Comparison of ENCODE assay signal across 1 cellular context in genomic region chr16:79950932-79951719, GRCh38.
TF ChIP-seq lines count a peak whose summit lies in the region.

No MANE protein-coding gene starts in this region.

TF ChIP-seq in K562, 482 proteins besides CTCF, POLR2A, EP300 and RAD21 (continued from another document and continues in another):
- TF ChIP-seq CHAMP1 (IDR thresholded peaks at IDR 0.05) (peak; percentile 60; the same call in 1 of the 2 replicates), ZNF280B (CRISPR knock-in tag; IDR thresholded peaks at IDR 0.05) (no peak), ZNF655 (CRISPR knock-in tag; IDR thresholded peaks at IDR 0.05) (no peak), ARID4B (CRISPR knock-in tag; IDR thresholded peaks at IDR 0.05) (no peak), ZSCAN32 (CRISPR knock-in tag; IDR thresholded peaks at IDR 0.05) (no peak), NFIC (IDR thresholded peaks at IDR 0.05) (no peak), SAP30 (IDR thresholded peaks at IDR 0.05; ENCODE audit: borderline replicate concordance, insufficient read depth, low read depth, low read length, poor library complexity, severe bottlenecking) (no peak), ZNF592 (IDR thresholded peaks at IDR 0.05) (no peak), RFX5 (IDR thresholded peaks at IDR 0.05; ENCODE audit: low read depth, low read length) (no peak), ZNF583 (CRISPR knock-in tag; IDR thresholded peaks at IDR 0.05) (no peak), ZNF165 (CRISPR knock-in tag; IDR thresholded peaks at IDR 0.05; ENCODE audit: borderline replicate concordance) (no peak), ASH1L (IDR thresholded peaks at IDR 0.05; ENCODE audit: borderline replicate concordance, low read depth, partially characterized antibody) (no peak), HDAC2 (IDR thresholded peaks at IDR 0.05) (peak; percentile 92), MCM3 (IDR thresholded peaks at IDR 0.05) (no peak), TAF15 (IDR thresholded peaks at IDR 0.05; ENCODE audit: low read depth, low read length) (no peak), RCOR1 (IDR thresholded peaks at IDR 0.05; ENCODE audit: borderline replicate concordance in 1 of 2, low read depth in 2 of 2, low read length in 2 of 2) (peak; percentile 79 to 98), ELF4 (CRISPR knock-in tag; IDR thresholded peaks at IDR 0.05) (peak; percentile 79; the same call in 1 of the 2 replicates), TCF7L2 (IDR thresholded peaks at IDR 0.05; ENCODE audit: low read depth, low read length) (0 out of 2 replicates have a peak, but pooled peaks have one; percentile 17), BACH1 (tag; IDR thresholded peaks at IDR 0.05) (no peak), EWSR1 (IDR thresholded peaks at IDR 0.05; ENCODE audit: borderline replicate concordance, low read depth, partially characterized antibody) (no peak), SP2 (IDR thresholded peaks at IDR 0.05; ENCODE audit: extremely low read depth, low read depth, low read length, poor library complexity, severe bottlenecking) (no peak), CHD4 (IDR thresholded peaks at IDR 0.05; ENCODE audit: insufficient read depth, insufficient replicate concordance, low read depth, low read length, poor library complexity, severe bottlenecking) (no peak), FOXJ3 (CRISPR knock-in tag; IDR thresholded peaks at IDR 0.05) (no peak), ZHX1 (conservative IDR thresholded peaks at IDR 0.05; ENCODE audit: low read length) (no peak), HDAC8 (tag; IDR thresholded peaks at IDR 0.05) (no peak), USF2 (CRISPR knock-in tag; IDR thresholded peaks at IDR 0.05) (no peak), PHF21A (IDR thresholded peaks at IDR 0.05; ENCODE audit: borderline replicate concordance, low read depth) (no peak), CEBPZ (IDR thresholded peaks at IDR 0.05; ENCODE audit: borderline replicate concordance, low read depth, low read length) (no peak), ZNF12 (CRISPR knock-in tag; IDR thresholded peaks at IDR 0.05) (no peak), ZNF584 (CRISPR knock-in tag; IDR thresholded peaks at IDR 0.05; ENCODE audit: low read depth) (no peak), ZNF224 (CRISPR knock-in tag; IDR thresholded peaks at IDR 0.05) (no peak), FOXM1 (IDR thresholded peaks at IDR 0.05; ENCODE audit: low read depth) (no peak), FOXM1 (CRISPR knock-in tag; IDR thresholded peaks at IDR 0.05; ENCODE audit: low read depth) (no peak), IRF2 (CRISPR knock-in tag; IDR thresholded peaks at IDR 0.05) (no peak), GABPB1 (CRISPR knock-in tag; IDR thresholded peaks at IDR 0.05) (no peak)
